Comparison of ENCODE assay signal across 18 cellular contexts in genomic region chr5:9499498-9499876, GRCh38. TPM values are rescaled to one million over a fixed set of nuclear protein-coding genes. Genes with fewer than 3 reads are reported as not detected.
DNase-seq lines count a peak whose midpoint lies in the region; ATAC-seq and TF ChIP-seq lines count a peak whose summit lies in the region.
"Had no signal": no experiment of that assay in that cellular context is flagged by ENCODE, and none has a peak within 500 bp of the region (broad histone marks: within the 10 kb centered on the region; RNA-seq: fewer than 3 reads in every experiment).

No MANE protein-coding gene starts in this region.

- intact Hi-C loops in PC-3 (cut with micrococcal nuclease) = loop anchor here (1.0 to 5.0 kb wide), 4 partner anchors 57 to 342 kb away; no protein-coding TSS in a partner anchor

- POLR2A ChIA-PET in PC-3 (lab: Charles Lee; ENCODE audit: unreplicated experiment) = interaction anchor here (0.6 kb wide), 2 partner anchors 19 to 734 kb away, joined by 4 to 5 read pairs; no protein-coding TSS in a partner anchor

- BruUV-seq in PC-3 (replicated peaks; lab: Mats Ljungman, UMichigan) = no TSS peak

- H4K20me1 ChIP-seq in PC-3 (ENCODE audit: low read length) = no peaks in the 10 kb centered on the region

- no peaks in the 10 kb centered on the region for H3K79me2 ChIP-seq in PC-3 (ENCODE audit: low read length)

- H3K4me1 ChIP-seq in PC-3 (ENCODE audit: insufficient read depth, low read length) = peaks cover 5% of the 10 kb centered on the region; the same call in 1 of the 2 replicates
- H3K4me1 ChIP-seq in effector memory CD4-positive, alpha-beta T cell (ENCODE audit: control insufficient read depth, insufficient read depth, low read length, poor library complexity, severe bottlenecking) = no peaks in the 10 kb centered on the region
- H3K4me1 ChIP-seq: Caco-2 had no signal

- H3K27me3 ChIP-seq in PC-3 (ENCODE audit: low read length) = no peaks in the 10 kb centered on the region
- no peaks in the 10 kb centered on the region for H3K27me3 ChIP-seq in effector memory CD4-positive, alpha-beta T cell (replicated peaks; ENCODE audit: control insufficient read depth, insufficient read depth, low read length, poor library complexity, severe bottlenecking)

- no peak for TF ChIP-seq CTCF in GM20000 (IDR thresholded peaks at IDR 0.05; ENCODE audit: extremely low read depth, missing control alignments)
- TF ChIP-seq CTCF in PC-3 (conservative IDR thresholded peaks at IDR 0.05; ENCODE audit: low read depth, low read length) = no peak

- no peaks in the 10 kb centered on the region for H3K9me3 ChIP-seq in PC-3 (ENCODE audit: low read length)
- no peaks in the 10 kb centered on the region for H3K9me3 ChIP-seq in effector memory CD4-positive, alpha-beta T cell (ENCODE audit: control insufficient read depth, low read length)
- H3K9me3 ChIP-seq: Caco-2 had no signal

- ATAC-seq in GM18868 (IDR thresholded peaks at IDR 0.05; ENCODE audit: unreplicated experiment) = peak; percentile 72
- ATAC-seq in HG03025 (IDR thresholded peaks at IDR 0.05; ENCODE audit: low FRiP score, unreplicated experiment) = peak; percentile 51
- ATAC-seq in PC-3 = peak; percentile 35
- no peak for ATAC-seq in esophagus mucosa

- H3K4me2 ChIP-seq in PC-3 (ENCODE audit: low read length) = no peak overlapping the region

- DNase-seq in GM20000 (ENCODE audit: low spot score) = peak; percentile 20
- DNase-seq in PC-3 = no peak
- no peak for DNase-seq in stimulated activated CD4-positive, alpha-beta T cell treated with anti-CD3 and anti-CD28 coated beads, Interleukin-2, amount 100 ng/mL, for 24 hours
- no peak for DNase-seq in effector memory CD4-positive, alpha-beta T cell
- DNase-seq: activated naive CD4-positive, alpha-beta T cell treated with anti-CD3 and anti-CD28 coated beads, Interleukin-2, amount 10 ng/mL, durations not matched to agents 7 days and 5 days; activated T-cell treated with anti-CD3 and anti-CD28 coated beads, Interleukin-2, amount 50 U/mL, for 24 hours; cerebellar nuclear complex; effector CD4-positive, alpha-beta T cell; glutamatergic neuron; NCI-H1105; NCI-H2107; retina; stimulated activated CD4-positive, alpha-beta T cell treated with anti-CD3 and anti-CD28 coated beads, Interleukin-12 subunit alpha, Interleukin-12 subunit beta, amount 100 ng/mL, for 4 hours had no signal

- no peak overlapping the region for H3K9ac ChIP-seq in PC-3 (ENCODE audit: low read length)

- no peaks in the 10 kb centered on the region for H3K9me2 ChIP-seq in PC-3 (replicated peaks; ENCODE audit: low read length)

- CTCF ChIA-PET in PC-3 (lab: Charles Lee) = interaction anchor here (0.5 kb wide), 1 partner anchor 1625 kb away, joined by 6 read pairs; no protein-coding TSS in a partner anchor

- H3K4me3 ChIP-seq in PC-3 (ENCODE audit: low read length) = no peak overlapping the region
- no peak overlapping the region for H3K4me3 ChIP-seq in effector memory CD4-positive, alpha-beta T cell (ENCODE audit: insufficient read depth, low read depth, low read length, poor library complexity, severe bottlenecking)

- no peaks in the 10 kb centered on the region for H3F3A ChIP-seq in PC-3 (ENCODE audit: low read length, unreplicated experiment)

- H3K27ac ChIP-seq in PC-3 (ENCODE audit: low read length) = no peak overlapping the region
- H3K27ac ChIP-seq in effector memory CD4-positive, alpha-beta T cell (ENCODE audit: insufficient read depth, low read length, poor library complexity, severe bottlenecking) = no peak overlapping the region
- H3K27ac ChIP-seq: WERI-Rb-1 had no signal

- H3K36me3 ChIP-seq in PC-3 (ENCODE audit: low read depth, low read length) = no peaks in the 10 kb centered on the region
- no peaks in the 10 kb centered on the region for H3K36me3 ChIP-seq in effector memory CD4-positive, alpha-beta T cell (ENCODE audit: control insufficient read depth, insufficient read depth, low read length)
- H3K36me3 ChIP-seq: WERI-Rb-1 had no signal

- no peak overlapping the region for H2AFZ ChIP-seq in PC-3 (ENCODE audit: low read length)

RNA-seq across cellular contexts. Expression of gene SEMA5A, which starts 46.4 kb away (rescaled TPM):
- total RNA-seq in PC-3 (2014; rRNA removed) (2.6 and 4.4 TPM in 2 replicates), esophagus mucosa (5.5 TPM)
